In the genomic region with DNA sequence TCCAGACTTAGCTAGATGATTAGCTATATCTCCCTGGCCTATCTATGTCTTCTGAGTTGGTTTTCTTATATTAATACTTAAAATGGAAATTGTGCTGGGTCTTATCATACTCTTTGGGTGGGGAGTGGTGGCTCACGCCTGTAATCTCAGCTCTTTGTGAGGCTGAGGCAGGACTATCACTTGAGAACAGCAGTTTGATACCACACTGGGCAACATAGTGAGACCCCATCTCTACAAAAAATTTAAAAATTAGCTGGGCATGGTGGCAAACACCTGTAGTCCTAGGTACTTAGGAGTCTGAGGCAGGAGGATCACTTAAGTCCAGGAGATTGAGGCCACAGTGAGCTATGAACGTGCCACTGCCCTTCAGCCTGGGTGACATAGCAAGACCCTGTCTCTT, we compare ENCODE assay signal across 27 cellular contexts.
"Had no signal": no experiment of that assay in that cellular context is flagged by ENCODE, and none has a peak within 500 bp of the region (broad histone marks: within the 10 kb centered on the region; RNA-seq: fewer than 3 reads in every experiment).

No MANE protein-coding gene starts in this region.

- H3K27ac Mint-ChIP-seq: naive B cell; natural killer cell; nephron progenitor cell; neural progenitor cell; stimulated activated naive B cell treated with anti-CD40 and anti-IgM and Interleukin-4, amounts not matched to agents 10 μg/mL and 1 μg/mL and 100 μg/mL, for 72 hours had no signal

- ATAC-seq: heart left ventricle; lower lobe of right lung; natural killer cell; sciatic nerve; stimulated activated naive B cell treated with anti-CD40 and anti-IgM and Interleukin-4, amounts not matched to agents 10 μg/mL and 1 μg/mL and 100 μg/mL, for 72 hours; stimulated activated naive CD8-positive, alpha-beta T cell treated with anti-CD3 and anti-CD28 coated beads, Interleukin-15, Interleukin-2, amounts not matched to agents 100 U/mL and 50 U/mL, for 24 hours had no signal

- H3K36me3 ChIP-seq: suprapubic skin, tibial nerve, vagina had no signal

- H3K27me3 ChIP-seq: heart left ventricle, neural progenitor cell, neutrophil, right atrium auricular region, stomach, suprapubic skin, tibial nerve, upper lobe of left lung, vagina had no signal

- H3K36me3 Mint-ChIP-seq: stimulated activated naive B cell treated with anti-CD40 and anti-IgM and Interleukin-4, amounts not matched to agents 10 μg/mL and 1 μg/mL and 100 μg/mL, for 72 hours had no signal

- H3K4me1 Mint-ChIP-seq: naive B cell; natural killer cell; nephron progenitor cell; stimulated activated naive B cell treated with anti-CD40 and anti-IgM and Interleukin-4, amounts not matched to agents 10 μg/mL and 1 μg/mL and 100 μg/mL, for 72 hours had no signal

- H3K9ac ChIP-seq: neural progenitor cell, parathyroid adenoma had no signal

- H2AFZ ChIP-seq: neural progenitor cell, parathyroid adenoma had no signal

- H3K4me3 Mint-ChIP-seq: naive B cell; natural killer cell; nephron progenitor cell; neural progenitor cell; stimulated activated naive B cell treated with anti-CD40 and anti-IgM and Interleukin-4, amounts not matched to agents 10 μg/mL and 1 μg/mL and 100 μg/mL, for 72 hours had no signal

- H3K27ac ChIP-seq: lower lobe of right lung, neural progenitor cell, parathyroid adenoma, stomach, suprapubic skin, upper lobe of left lung, vagina had no signal

- H3K9me3 ChIP-seq: neutrophil, vagina had no signal

- H3K4me2 ChIP-seq: neural progenitor cell had no signal

- H3K4me3 ChIP-seq: heart left ventricle, lower lobe of right lung, neural progenitor cell, right atrium auricular region, skin epidermis, stomach, suprapubic skin, tibial nerve, upper lobe of left lung, vagina had no signal

- DNase-seq: heart left ventricle; hypothalamus; islet precursor cell; lower lobe of right lung; mammary epithelial cell; mesenchymal stem cell; naive B cell; natural killer cell; nephron progenitor cell; occipital lobe; stimulated activated CD4-positive, alpha-beta T cell treated with anti-CD3 and anti-CD28 coated beads, Interleukin-12 subunit alpha, Interleukin-12 subunit beta, amount 100 ng/mL, for 4 hours; stimulated activated CD4-positive, alpha-beta T cell treated with anti-CD3 and anti-CD28 coated beads, Interleukin-15, amount 100 ng/mL, for 24 hours; stimulated activated CD4-positive, alpha-beta T cell treated with anti-CD3 and anti-CD28 coated beads, Interleukin-2, amount 100 ng/mL, for 24 hours; stimulated activated CD4-positive, alpha-beta T cell treated with anti-CD3 and anti-CD28 coated beads, Interleukin-4, amount 100 ng/mL, for 1 hour; stimulated activated naive B cell treated with anti-CD40 and anti-IgM and Interleukin-4, amounts not matched to agents 10 μg/mL and 1 μg/mL and 100 μg/mL, for 72 hours; stimulated activated naive CD8-positive, alpha-beta T cell treated with anti-CD3 and anti-CD28 coated beads, Interleukin-15, Interleukin-2, amounts not matched to agents 100 U/mL and 50 U/mL, for 24 hours; stomach; upper lobe of left lung had no signal
